In the genomic region with DNA sequence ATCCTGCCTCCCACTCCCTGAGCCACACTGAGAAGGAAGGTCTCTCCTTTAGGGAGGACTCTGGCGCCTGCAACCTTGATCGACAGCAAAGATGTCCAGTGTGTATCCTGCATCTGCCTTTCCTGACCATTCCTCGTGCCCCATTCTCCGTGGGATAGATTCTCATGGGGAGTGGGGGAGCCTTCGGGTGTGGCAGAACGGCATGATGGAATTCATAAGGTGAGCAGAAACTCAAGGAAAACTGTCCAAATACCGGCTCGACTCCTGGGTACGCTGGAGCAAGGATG, we compare ENCODE assay signal across 18 cellular contexts. TPM values are rescaled to one million over a fixed set of nuclear protein-coding genes. Genes with fewer than 3 reads are reported as not detected.
DNase-seq lines count a peak whose midpoint lies in the region; ATAC-seq and TF ChIP-seq lines count a peak whose summit lies in the region.
"Had no signal": no experiment of that assay in that cellular context is flagged by ENCODE, and none has a peak within 500 bp of the region (broad histone marks: within the 10 kb centered on the region; RNA-seq: fewer than 3 reads in every experiment).

No MANE protein-coding gene starts in this region.

- H3K27me3 ChIP-seq in heart left ventricle, result peaks cover 0 to 42% (median 7%) of the 10 kb centered on the region in 9 donors
- peaks cover 0 to 51% (median 30%) of the 10 kb centered on the region in 7 donors for H3K27me3 ChIP-seq in heart right ventricle
- peaks cover 33% of the 10 kb centered on the region for H3K27me3 ChIP-seq in iPS-15b (ENCODE audit: control insufficient read depth, insufficient read depth, low read length)
- no peaks in the 10 kb centered on the region for H3K27me3 ChIP-seq in ovary
- no peaks in the 10 kb centered on the region for H3K27me3 ChIP-seq in uterus

- intact Hi-C loops in heart left ventricle (cut with DNase I), result no loop called here
- intact Hi-C loops in heart right ventricle (cut with DNase I), result no loop called here
- intact Hi-C loops in ovary (cut with DNase I), result loop anchor here in 1 of 4 donors (5.0 kb wide), 1 partner anchor 40 kb away; no protein-coding TSS in a partner anchor
- intact Hi-C loops in uterus (cut with DNase I; ENCODE audit: low total_unique reads), result no loop called here

- DNase-seq in heart left ventricle (no peak), heart right ventricle (no peak), ovary (no peak), uterus (no peak), superior temporal gyrus (ENCODE audit: extremely low spot score) (no peak)
- DNase-seq in stimulated activated effector memory CD8-positive, alpha-beta T cell treated with anti-CD3 and anti-CD28 coated beads, Interleukin-12 subunit alpha, Interleukin-12 subunit beta, amount 100 ng/mL, for 72 hours (ENCODE audit: low spot score in 2 of 2), result no peak
- DNase-seq: activated T-cell treated with anti-CD3 and anti-CD28 coated beads, Interleukin-2, amount 50 U/mL, for 48 hours; CD4-positive, alpha-beta memory T cell; dermis blood vessel endothelial cell; NCI-H2107; NK-92 treated with Interleukin-12 subunit alpha and Interleukin-12 subunit beta, amount 100 ng/mL, for 24 hours; SHP77; stimulated activated CD4-positive, alpha-beta T cell treated with anti-CD3 and anti-CD28 coated beads, Interleukin-2, amount 100 ng/mL, for 24 hours; T-helper 9 cell had no signal

- H3K4me3 ChIP-seq in heart left ventricle (peak overlapping the region in 8 of 12 donors; percentile 34 to 65 (median 49)), heart right ventricle (peak overlapping the region in 5 of 10 donors; percentile 40 to 57 (median 53)), iPS-15b (ENCODE audit: low read depth, low read length) (peak overlapping the region; percentile 36), ovary (peak overlapping the region; percentile 84), uterus (peak overlapping the region; percentile 65 to 80)
- H3K4me3 ChIP-seq: A549 had no signal

- no peak overlapping the region for H3K9ac ChIP-seq in iPS-15b (ENCODE audit: low read depth, low read length)

- ATAC-seq in heart left ventricle (no peak), heart right ventricle (no peak), HG02588 (IDR thresholded peaks at IDR 0.05; ENCODE audit: unreplicated experiment) (no peak)
- no peak for ATAC-seq in stimulated activated effector memory CD8-positive, alpha-beta T cell treated with anti-CD3 and anti-CD28 coated beads, Interleukin-12 subunit alpha, Interleukin-12 subunit beta, amount 100 ng/mL, for 72 hours
- ATAC-seq: A549 had no signal

- H3K36me3 ChIP-seq in heart left ventricle (no peaks in the 10 kb centered on the region), heart right ventricle (peaks cover 0 to 4% (median 0%) of the 10 kb centered on the region in 9 donors), iPS-15b (ENCODE audit: control insufficient read depth, insufficient read depth, low read length) (peaks cover 23% of the 10 kb centered on the region), ovary (no peaks in the 10 kb centered on the region), uterus (no peaks in the 10 kb centered on the region)

- no peak for TF ChIP-seq POLR2A in heart left ventricle (IDR thresholded peaks at IDR 0.05)
- TF ChIP-seq POLR2A in ovary (IDR thresholded peaks at IDR 0.05), result no peak
- no peak for TF ChIP-seq POLR2A in uterus (IDR thresholded peaks at IDR 0.05)

- 84 to 91% (median 88%) methylated on average over 9 of the region's 9 CpGs for WGBS in heart left ventricle, 4 donors
- WGBS in heart right ventricle, 2 donors, result 83% methylated on average over 9 of the region's 9 CpGs
- WGBS in ovary, 3 donors, result 62 to 68% (median 63%) methylated on average over 9 of the region's 9 CpGs

- H3K27ac Mint-ChIP-seq in stimulated activated effector memory CD8-positive, alpha-beta T cell treated with anti-CD3 and anti-CD28 coated beads, Interleukin-12 subunit alpha, Interleukin-12 subunit beta, amount 100 ng/mL, for 72 hours, result no peak overlapping the region
- H3K27ac Mint-ChIP-seq: CD4-positive, alpha-beta memory T cell had no signal

- H3K4me3 Mint-ChIP-seq in stimulated activated effector memory CD8-positive, alpha-beta T cell treated with anti-CD3 and anti-CD28 coated beads, Interleukin-12 subunit alpha, Interleukin-12 subunit beta, amount 100 ng/mL, for 72 hours, result no peak overlapping the region

- TF ChIP-seq EP300 in ovary (IDR thresholded peaks at IDR 0.05), result no peak

- no peaks in the 10 kb centered on the region for H3K9me3 Mint-ChIP-seq in stimulated activated effector memory CD8-positive, alpha-beta T cell treated with anti-CD3 and anti-CD28 coated beads, Interleukin-12 subunit alpha, Interleukin-12 subunit beta, amount 100 ng/mL, for 72 hours

- peaks cover 0 to 27% (median 12%) of the 10 kb centered on the region in 12 donors for H3K4me1 ChIP-seq in heart left ventricle
- peaks cover 0 to 31% (median 13%) of the 10 kb centered on the region in 9 donors for H3K4me1 ChIP-seq in heart right ventricle
- peaks cover 24% of the 10 kb centered on the region for H3K4me1 ChIP-seq in iPS-15b (ENCODE audit: control insufficient read depth, insufficient read depth, low read length)
- peaks cover 13% of the 10 kb centered on the region for H3K4me1 ChIP-seq in ovary (ENCODE audit: insufficient read depth)
- H3K4me1 ChIP-seq in uterus, result peaks cover 0 to 9% of the 10 kb centered on the region in 2 donors
- H3K4me1 ChIP-seq: A549 had no signal

- H3K27ac ChIP-seq in heart left ventricle, result peak overlapping the region in 1 of 12 donors; percentile 93
- peak overlapping the region in 2 of 10 donors; percentile 40 to 46 for H3K27ac ChIP-seq in heart right ventricle
- H3K27ac ChIP-seq in ovary, result peak overlapping the region in 1 of 2 donors; percentile 80
- peak overlapping the region; percentile 94 to 96 for H3K27ac ChIP-seq in uterus
- H3K27ac ChIP-seq: A549 had no signal

- H3K9me3 ChIP-seq in heart left ventricle (peaks cover 0 to 10% (median 2%) of the 10 kb centered on the region in 12 donors), heart right ventricle (peaks cover 0 to 16% (median 9%) of the 10 kb centered on the region in 11 donors), iPS-15b (ENCODE audit: control insufficient read depth, insufficient read depth, low read length) (no peaks in the 10 kb centered on the region), ovary (no peaks in the 10 kb centered on the region), uterus (no peaks in the 10 kb centered on the region)

- peaks cover 21% of the 10 kb centered on the region for H3K4me1 Mint-ChIP-seq in stimulated activated effector memory CD8-positive, alpha-beta T cell treated with anti-CD3 and anti-CD28 coated beads, Interleukin-12 subunit alpha, Interleukin-12 subunit beta, amount 100 ng/mL, for 72 hours

- TF ChIP-seq CTCF in heart left ventricle (IDR thresholded peaks at IDR 0.05) (no peak), heart right ventricle (IDR thresholded peaks at IDR 0.05) (no peak), ovary (IDR thresholded peaks at IDR 0.05) (no peak), uterus (IDR thresholded peaks at IDR 0.05) (no peak)

- peaks cover 7% of the 10 kb centered on the region for H3K36me3 Mint-ChIP-seq in stimulated activated effector memory CD8-positive, alpha-beta T cell treated with anti-CD3 and anti-CD28 coated beads, Interleukin-12 subunit alpha, Interleukin-12 subunit beta, amount 100 ng/mL, for 72 hours

RNA-seq across cellular contexts. Expression of a gene that starts 0.6 kb away (rescaled TPM):
- total RNA-seq in heart left ventricle, result 100 to 1,000 TPM in 2 of 9 donors, 10 to 100 TPM in 3, 1 to 10 TPM in 4; 3.9 to 108 (median 12.6) TPM
- 10 to 100 TPM in 1 of 2 donors, 1 to 10 TPM in 1; 9.2 to 16.0 TPM for polyA plus RNA-seq in heart left ventricle
- total RNA-seq in heart right ventricle, result 10 to 100 TPM in 7 of 10 donors, 1 to 10 TPM in 3; 6.7 to 25.8 (median 16.2) TPM
- polyA plus RNA-seq in heart right ventricle, result 10 to 100 TPM; 25.6 to 33.0 TPM
- total RNA-seq in ovary, result 100 to 1,000 TPM; 343 to 622 (median 518) TPM
- 100 to 1,000 TPM in 1 of 2 donors, 10 to 100 TPM in 1; 92.5 to 761 TPM for polyA plus RNA-seq in ovary
- total RNA-seq in uterus, result 100 to 1,000 TPM; 128 to 536 (median 236) TPM
- total RNA-seq: CD4-positive, alpha-beta memory T cell; pulmonary artery endothelial cell had no signal
- polyA plus RNA-seq: A549; CD4-positive, alpha-beta memory T cell had no signal

RNA-seq across cellular contexts. Expression of a gene that starts 18.7 kb away (rescaled TPM):
- total RNA-seq in heart left ventricle, result 1 to 10 TPM; 1.6 to 5.9 (median 3.7) TPM
- polyA plus RNA-seq in heart left ventricle, result 1 to 10 TPM; 2.2 to 4.5 TPM
- 1 to 10 TPM; 2.6 to 7.0 (median 3.5) TPM for total RNA-seq in heart right ventricle
- 1 to 10 TPM; 2.7 to 3.5 TPM for polyA plus RNA-seq in heart right ventricle
- 10 to 100 TPM in 2 of 7 donors, 1 to 10 TPM in 5; 3.4 to 11.3 (median 6.0) TPM for total RNA-seq in ovary
- 1 to 10 TPM; 1.6 to 1.8 TPM for polyA plus RNA-seq in ovary
- total RNA-seq in uterus, result 10 to 100 TPM in 2 of 4 donors, 1 to 10 TPM in 2; 2.6 to 13.1 (median 10.3) TPM

RNA-seq across cellular contexts. Expression of a gene that starts 18.9 kb away (rescaled TPM):
- total RNA-seq in heart left ventricle (1 to 10 TPM; 2.1 to 9.4 (median 4.6) TPM), heart right ventricle (1 to 10 TPM; 3.0 to 5.0 (median 3.9) TPM), ovary (10 to 100 TPM; 21.8 to 34.9 (median 27.1) TPM), uterus (10 to 100 TPM in 3 of 4 donors, 1 to 10 TPM in 1; 5.9 to 41.2 (median 15.3) TPM)
- polyA plus RNA-seq in heart left ventricle (1 to 10 TPM; 1.8 to 8.3 TPM), heart right ventricle (1 to 10 TPM; 1.2 to 6.4 TPM), ovary (10 to 100 TPM in 1 of 2 donors, 1 to 10 TPM in 1; 3.0 to 18.5 TPM)

RNA-seq across cellular contexts. Expression of a gene that starts 26.6 kb away (rescaled TPM):
- total RNA-seq in heart left ventricle (100 to 1,000 TPM in 5 of 9 donors, 10 to 100 TPM in 4; 90.4 to 141 (median 100) TPM), heart right ventricle (100 to 1,000 TPM in 8 of 10 donors, 10 to 100 TPM in 2; 88.7 to 132 (median 114) TPM), ovary (10 to 100 TPM; 43.9 to 92.0 (median 74.2) TPM), uterus (10 to 100 TPM in 3 of 4 donors, 1 to 10 TPM in 1; 9.7 to 80.8 (median 37.9) TPM)
- polyA plus RNA-seq in heart left ventricle (10 to 100 TPM; 49.8 to 79.6 TPM), heart right ventricle (10 to 100 TPM; 51.0 to 53.0 TPM), ovary (10 to 100 TPM; 21.6 to 50.0 TPM)

RNA-seq across cellular contexts. Expression of a gene that starts 37.1 kb away (rescaled TPM):
- total RNA-seq in heart left ventricle (1 to 10 TPM; 2.1 to 5.0 (median 3.3) TPM), heart right ventricle (1 to 10 TPM; 1.9 to 4.7 (median 2.9) TPM), ovary (10 to 100 TPM in 5 of 7 donors, 1 to 10 TPM in 2; 5.5 to 13.9 (median 10.9) TPM), uterus (1 to 10 TPM in 3 of 4 donors, not detected in 1; 2.0 to 8.4 (median 6.7) TPM)
- polyA plus RNA-seq in heart left ventricle (1 to 10 TPM; 1.8 to 4.4 TPM), heart right ventricle (1 to 10 TPM; 2.4 to 4.3 TPM), ovary (10 to 100 TPM in 1 of 2 donors, under 1 TPM in 1; 0.28 to 11.2 TPM)
